19 cellular contexts compared by ENCODE assay signal in genomic region chr1:241007668-241008067, GRCh38.
"Had no signal": no experiment of that assay in that cellular context is flagged by ENCODE, and none has a peak within 500 bp of the region (broad histone marks: within the 10 kb centered on the region; RNA-seq: fewer than 3 reads in every experiment).

No MANE protein-coding gene starts in this region.

- H3K36me3 Mint-ChIP-seq: activated naive CD4-positive, alpha-beta T cell treated with anti-CD3 and anti-CD28 coated beads, Interleukin-2, amount 50 U/mL, for 24 hours; T-cell had no signal

- H3K27me3 ChIP-seq: breast epithelium had no signal

- H3K4me1 ChIP-seq: breast epithelium had no signal

- DNase-seq: activated CD4-positive, alpha-beta T cell treated with anti-CD3 and anti-CD28 coated beads for 4 hours; activated CD8-positive, alpha-beta memory T cell treated with anti-CD3 and anti-CD28 coated beads, Interleukin-2, amount 50 U/mL, for 4 hours; activated CD8-positive, alpha-beta T cell treated with anti-CD3 and anti-CD28 coated beads for 36 hours; aorta; caudate nucleus; KG1; NCI-H1048; NCI-H146; NCI-H187 treated with DMSO at 0.1 percent for 48 hours; NCI-H2081 treated with DMSO at 0.1 percent for 48 hours; NCI-H2171 treated with DMSO at 0.1 percent for 48 hours; NCI-H226; NCI-H526; NCI-H82; T-cell had no signal

- H3K27ac Mint-ChIP-seq: activated CD8-positive, alpha-beta T cell treated with anti-CD3 and anti-CD28 coated beads for 36 hours; activated naive CD4-positive, alpha-beta T cell treated with anti-CD3 and anti-CD28 coated beads, Interleukin-2, amount 50 U/mL, for 24 hours; T-cell had no signal

- H3K4me3 ChIP-seq: breast epithelium, SK-N-MC had no signal

- H3K4me3 Mint-ChIP-seq: activated CD8-positive, alpha-beta T cell treated with anti-CD3 and anti-CD28 coated beads for 36 hours; activated naive CD4-positive, alpha-beta T cell treated with anti-CD3 and anti-CD28 coated beads, Interleukin-2, amount 50 U/mL, for 24 hours; T-cell had no signal

- H3K36me3 ChIP-seq: breast epithelium had no signal

- H3K4me1 Mint-ChIP-seq: activated naive CD4-positive, alpha-beta T cell treated with anti-CD3 and anti-CD28 coated beads, Interleukin-2, amount 50 U/mL, for 24 hours; T-cell had no signal

- H3K27ac ChIP-seq: breast epithelium, SK-N-MC, VCaP had no signal

- H3K9me3 ChIP-seq: breast epithelium had no signal

- ATAC-seq: activated CD8-positive, alpha-beta T cell treated with anti-CD3 and anti-CD28 coated beads for 36 hours; T-cell had no signal

- H3K27me3 Mint-ChIP-seq: activated CD8-positive, alpha-beta T cell treated with anti-CD3 and anti-CD28 coated beads for 36 hours; activated naive CD4-positive, alpha-beta T cell treated with anti-CD3 and anti-CD28 coated beads, Interleukin-2, amount 50 U/mL, for 24 hours; T-cell had no signal
